ENCODE assay signal across 8 cellular contexts in the genomic region with DNA sequence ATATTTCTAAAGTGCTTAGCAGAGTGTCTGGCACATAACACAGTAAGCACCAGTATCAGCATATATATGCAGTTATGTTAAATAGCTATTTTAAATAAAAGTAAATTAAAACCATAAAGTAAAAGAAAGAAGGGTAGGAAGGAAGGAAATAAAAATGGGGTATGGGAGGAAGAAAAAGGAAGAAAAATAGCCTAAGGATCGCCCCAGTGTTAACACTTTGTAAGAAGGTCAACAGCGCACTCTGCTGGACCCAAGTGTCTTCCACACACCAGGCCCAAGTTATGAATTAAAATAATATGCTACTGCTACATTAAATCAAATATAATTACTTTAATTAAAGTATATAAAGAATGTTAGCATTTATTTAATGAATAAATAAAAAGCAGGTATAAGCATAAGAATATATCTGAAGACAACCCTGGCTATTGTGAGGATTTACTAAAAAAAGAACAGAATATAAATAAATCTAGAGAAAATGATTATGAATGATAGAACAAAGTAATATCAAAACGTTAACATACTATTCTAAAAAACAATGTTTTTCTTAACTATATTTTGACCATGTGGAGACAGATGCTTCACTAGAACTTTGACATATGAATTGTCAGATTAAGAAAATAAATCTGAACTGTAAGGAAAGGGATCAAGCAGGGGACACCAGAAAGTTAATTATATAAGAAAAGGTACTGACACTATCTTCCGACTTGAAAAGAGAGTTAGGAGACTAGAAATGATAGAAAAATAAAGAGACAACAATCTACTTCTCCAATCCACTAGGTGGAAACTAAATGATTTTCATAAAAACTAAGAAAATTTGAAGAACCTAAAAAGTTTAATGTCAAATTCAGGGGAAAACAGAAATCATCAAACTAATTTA.
DNase-seq lines count a peak whose midpoint lies in the region; ATAC-seq and TF ChIP-seq lines count a peak whose summit lies in the region.

No MANE protein-coding gene starts in this region.

- H4K20me1 ChIP-seq in MM.1S (ENCODE audit: insufficient read depth, low read length), result no peaks in the 10 kb centered on the region

- peak; percentile 53 for TF ChIP-seq CTCF in MM.1S (IDR thresholded peaks at IDR 0.05; ENCODE audit: low read length)
- peak; percentile 82 for TF ChIP-seq CTCF in astrocyte of the spinal cord (IDR thresholded peaks at IDR 0.05; ENCODE audit: low read depth, low read length)

- no peaks in the 10 kb centered on the region for H3K79me2 ChIP-seq in MM.1S (ENCODE audit: low read length)

- H3K9me2 ChIP-seq in MM.1S (replicated peaks; ENCODE audit: insufficient read depth, low read length), result no peaks in the 10 kb centered on the region

- H3K9ac ChIP-seq in MM.1S (ENCODE audit: low read length), result no peak overlapping the region

- DNase-seq in DMS79 treated with DMSO at 0.1 percent for 48 hours (lab: John Stamatoyannopoulos, UW) (peak; percentile 6), DMS79 (lab: John Stamatoyannopoulos, UW) (no peak), MM.1S (peak; percentile 61), astrocyte of the spinal cord (ENCODE audit: low read depth, low spot score) (peak; percentile 66), iPS-NIHi11 (ENCODE audit: low spot score) (peak; percentile 37)
- peak; percentile 15 to 33 for DNase-seq in stimulated activated CD4-positive, alpha-beta T cell treated with anti-CD3 and anti-CD28 coated beads, Interleukin-1b, Interleukin-23, amount 100 ng/mL, for 4 hours (ENCODE audit: low read depth in 2 of 2)

- no peaks in the 10 kb centered on the region for H3K9me3 ChIP-seq in MM.1S (replicated peaks; ENCODE audit: insufficient read depth, low read length)

- peak; percentile 94 for ATAC-seq in SK-N-SH treated with all-trans-retinoic acid at 6 μM for 48 hours
- no peak for ATAC-seq in HG02642 (IDR thresholded peaks at IDR 0.05; ENCODE audit: poor library complexity, unreplicated experiment)

- H2AFZ ChIP-seq in MM.1S (ENCODE audit: low read length), result no peak overlapping the region

- in situ Hi-C loops in astrocyte of the spinal cord (cut with HindIII; ENCODE audit: low sequenced_read_pairs), result no loop called here

- no peaks in the 10 kb centered on the region for H3K36me3 ChIP-seq in MM.1S (replicated peaks; ENCODE audit: insufficient read depth, low read length)

- H3K4me1 ChIP-seq in MM.1S (ENCODE audit: low read length), result no peaks in the 10 kb centered on the region

- H3K4me3 ChIP-seq in MM.1S (ENCODE audit: low read length), result no peak overlapping the region
- no peak overlapping the region for H3K4me3 ChIP-seq in astrocyte of the spinal cord (ENCODE audit: low read depth, low read length)

- no peak overlapping the region for H3K4me2 ChIP-seq in MM.1S (ENCODE audit: low read depth, low read length)

- no peaks in the 10 kb centered on the region for H3K27me3 ChIP-seq in MM.1S (replicated peaks; ENCODE audit: insufficient read depth, low read length)

- H3F3A ChIP-seq in MM.1S (ENCODE audit: insufficient read depth, low read length), result no peaks in the 10 kb centered on the region

- no peak overlapping the region for H3K27ac ChIP-seq in MM.1S (ENCODE audit: low read length)

TF ChIP-seq in SK-N-SH treated with all-trans-retinoic acid at 6 μM for 48 hours, 23 proteins besides CTCF, POLR2A, EP300 and RAD21:
- TF ChIP-seq ZNF70 (CRISPR knock-in tag; IDR thresholded peaks at IDR 0.05), result no peak
- no peak for TF ChIP-seq RARB (CRISPR knock-in tag; IDR thresholded peaks at IDR 0.05)
- TF ChIP-seq, protein P1, sequence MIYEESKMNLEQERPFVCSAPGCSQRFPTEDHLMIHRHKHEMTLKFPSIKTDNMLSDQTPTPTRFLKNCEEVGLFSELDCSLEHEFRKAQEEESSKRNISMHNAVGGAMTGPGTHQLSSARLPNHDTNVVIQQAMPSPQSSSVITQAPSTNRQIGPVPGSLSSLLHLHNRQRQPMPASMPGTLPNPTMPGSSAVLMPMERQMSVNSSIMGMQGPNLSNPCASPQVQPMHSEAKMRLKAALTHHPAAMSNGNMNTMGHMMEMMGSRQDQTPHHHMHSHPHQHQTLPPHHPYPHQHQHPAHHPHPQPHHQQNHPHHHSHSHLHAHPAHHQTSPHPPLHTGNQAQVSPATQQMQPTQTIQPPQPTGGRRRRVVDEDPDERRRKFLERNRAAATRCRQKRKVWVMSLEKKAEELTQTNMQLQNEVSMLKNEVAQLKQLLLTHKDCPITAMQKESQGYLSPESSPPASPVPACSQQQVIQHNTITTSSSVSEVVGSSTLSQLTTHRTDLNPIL (CRISPR knock-in tag; IDR thresholded peaks at IDR 0.05; ENCODE audit: low read depth), result no peak
- TF ChIP-seq BACH2 (CRISPR knock-in tag; IDR thresholded peaks at IDR 0.05; ENCODE audit: borderline replicate concordance), result no peak
- TF ChIP-seq, protein P2, sequence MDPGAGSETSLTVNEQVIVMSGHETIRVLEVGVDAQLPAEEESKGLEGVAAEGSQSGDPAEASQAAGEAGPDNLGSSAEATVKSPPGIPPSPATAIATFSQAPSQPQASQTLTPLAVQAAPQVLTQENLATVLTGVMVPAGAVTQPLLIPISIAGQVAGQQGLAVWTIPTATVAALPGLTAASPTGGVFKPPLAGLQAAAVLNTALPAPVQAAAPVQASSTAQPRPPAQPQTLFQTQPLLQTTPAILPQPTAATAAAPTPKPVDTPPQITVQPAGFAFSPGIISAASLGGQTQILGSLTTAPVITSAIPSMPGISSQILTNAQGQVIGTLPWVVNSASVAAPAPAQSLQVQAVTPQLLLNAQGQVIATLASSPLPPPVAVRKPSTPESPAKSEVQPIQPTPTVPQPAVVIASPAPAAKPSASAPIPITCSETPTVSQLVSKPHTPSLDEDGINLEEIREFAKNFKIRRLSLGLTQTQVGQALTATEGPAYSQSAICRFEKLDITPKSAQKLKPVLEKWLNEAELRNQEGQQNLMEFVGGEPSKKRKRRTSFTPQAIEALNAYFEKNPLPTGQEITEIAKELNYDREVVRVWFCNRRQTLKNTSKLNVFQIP (CRISPR knock-in tag; IDR thresholded peaks at IDR 0.05; ENCODE audit: borderline replicate concordance, low read depth), result no peak
- TF ChIP-seq OSR1 (CRISPR knock-in tag; IDR thresholded peaks at IDR 0.05), result no peak
- TF ChIP-seq SNAI2 (CRISPR knock-in tag; IDR thresholded peaks at IDR 0.05), result no peak
- TF ChIP-seq ZNF565 (CRISPR knock-in tag; conservative IDR thresholded peaks at IDR 0.05; ENCODE audit: low read depth), result no peak
- no peak for TF ChIP-seq CSDC2 (CRISPR knock-in tag; IDR thresholded peaks at IDR 0.05)
- TF ChIP-seq, protein P3, sequence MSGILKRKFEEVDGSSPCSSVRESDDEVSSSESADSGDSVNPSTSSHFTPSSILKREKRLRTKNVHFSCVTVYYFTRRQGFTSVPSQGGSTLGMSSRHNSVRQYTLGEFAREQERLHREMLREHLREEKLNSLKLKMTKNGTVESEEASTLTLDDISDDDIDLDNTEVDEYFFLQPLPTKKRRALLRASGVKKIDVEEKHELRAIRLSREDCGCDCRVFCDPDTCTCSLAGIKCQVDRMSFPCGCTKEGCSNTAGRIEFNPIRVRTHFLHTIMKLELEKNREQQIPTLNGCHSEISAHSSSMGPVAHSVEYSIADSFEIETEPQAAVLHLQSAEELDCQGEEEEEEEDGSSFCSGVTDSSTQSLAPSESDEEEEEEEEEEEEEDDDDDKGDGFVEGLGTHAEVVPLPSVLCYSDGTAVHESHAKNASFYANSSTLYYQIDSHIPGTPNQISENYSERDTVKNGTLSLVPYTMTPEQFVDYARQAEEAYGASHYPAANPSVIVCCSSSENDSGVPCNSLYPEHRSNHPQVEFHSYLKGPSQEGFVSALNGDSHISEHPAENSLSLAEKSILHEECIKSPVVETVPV (CRISPR knock-in tag; IDR thresholded peaks at IDR 0.05), result no peak
